Comparison of ENCODE assay signal across 21 cellular contexts in genomic region chr2:235996419-235996818, GRCh38.
"Had no signal": no experiment of that assay in that cellular context is flagged by ENCODE, and none has a peak within 500 bp of the region (broad histone marks: within the 10 kb centered on the region; RNA-seq: fewer than 3 reads in every experiment).

No MANE protein-coding gene starts in this region.

- DNase-seq: activated CD4-positive, alpha-beta T cell treated with anti-CD3 and anti-CD28 coated beads for 36 hours; activated CD4-positive, CD25-positive, alpha-beta regulatory T cell; activated CD8-positive, alpha-beta T cell treated with anti-CD3 and anti-CD28 coated beads, Interleukin-2, amount 10 ng/mL, durations not matched to agents 7 days and 5 days; activated effector memory CD4-positive, alpha-beta T cell treated with Interleukin-2 at 50 U/mL for 16 hours; activated naive CD4-positive, alpha-beta T cell treated with Interleukin-2 at 50 U/mL for 16 hours; activated naive CD8-positive, alpha-beta T cell treated with anti-CD3 and anti-CD28 coated beads for 36 hours; adrenal gland; aorta; body of pancreas; colonic mucosa; effector CD8-positive, alpha-beta T cell; esophagus squamous epithelium; foreskin melanocyte; mammary epithelial cell; stimulated activated CD4-positive, alpha-beta T cell treated with anti-CD3 and anti-CD28 coated beads, Interleukin-4, amount 100 ng/mL, for 24 hours; uterus had no signal

- H3K36me3 Mint-ChIP-seq: activated naive CD8-positive, alpha-beta T cell treated with anti-CD3 and anti-CD28 coated beads for 36 hours; stimulated activated effector memory CD8-positive, alpha-beta T cell treated with anti-CD3 and anti-CD28 coated beads, Interleukin-12 subunit alpha, Interleukin-12 subunit beta, amount 100 ng/mL, for 72 hours had no signal

- H3K27ac Mint-ChIP-seq: activated CD4-positive, alpha-beta T cell treated with anti-CD3 and anti-CD28 coated beads for 36 hours; activated CD8-positive, alpha-beta T cell treated with anti-CD3 and anti-CD28 coated beads, Interleukin-2, amount 10 ng/mL, durations not matched to agents 7 days and 5 days; activated naive CD8-positive, alpha-beta T cell treated with anti-CD3 and anti-CD28 coated beads for 36 hours; nephron; stimulated activated effector memory CD8-positive, alpha-beta T cell treated with anti-CD3 and anti-CD28 coated beads, Interleukin-12 subunit alpha, Interleukin-12 subunit beta, amount 100 ng/mL, for 72 hours; stimulated activated naive CD8-positive, alpha-beta T cell treated with anti-CD3 and anti-CD28 coated beads, Interleukin-15, Interleukin-2, amounts not matched to agents 100 ng/mL and 50 ng/mL, for 24 hours; type B pancreatic cell had no signal

- H3K27me3 Mint-ChIP-seq: activated naive CD8-positive, alpha-beta T cell treated with anti-CD3 and anti-CD28 coated beads for 36 hours; type B pancreatic cell had no signal

- H3K4me3 Mint-ChIP-seq: activated CD4-positive, alpha-beta T cell treated with anti-CD3 and anti-CD28 coated beads for 36 hours; activated CD8-positive, alpha-beta T cell treated with anti-CD3 and anti-CD28 coated beads, Interleukin-2, amount 10 ng/mL, durations not matched to agents 7 days and 5 days; activated naive CD8-positive, alpha-beta T cell treated with anti-CD3 and anti-CD28 coated beads for 36 hours; nephron; stimulated activated effector memory CD8-positive, alpha-beta T cell treated with anti-CD3 and anti-CD28 coated beads, Interleukin-12 subunit alpha, Interleukin-12 subunit beta, amount 100 ng/mL, for 72 hours; stimulated activated naive CD8-positive, alpha-beta T cell treated with anti-CD3 and anti-CD28 coated beads, Interleukin-15, Interleukin-2, amounts not matched to agents 100 ng/mL and 50 ng/mL, for 24 hours; type B pancreatic cell had no signal

- ATAC-seq: activated CD4-positive, alpha-beta T cell treated with anti-CD3 and anti-CD28 coated beads for 36 hours; activated CD8-positive, alpha-beta T cell treated with anti-CD3 and anti-CD28 coated beads, Interleukin-2, amount 10 ng/mL, durations not matched to agents 7 days and 5 days; body of pancreas; sciatic nerve; stimulated activated effector memory CD8-positive, alpha-beta T cell treated with anti-CD3 and anti-CD28 coated beads, Interleukin-12 subunit alpha, Interleukin-12 subunit beta, amount 100 ng/mL, for 72 hours had no signal

- H3K9me3 Mint-ChIP-seq: activated naive CD8-positive, alpha-beta T cell treated with anti-CD3 and anti-CD28 coated beads for 36 hours; nephron; stimulated activated effector memory CD8-positive, alpha-beta T cell treated with anti-CD3 and anti-CD28 coated beads, Interleukin-12 subunit alpha, Interleukin-12 subunit beta, amount 100 ng/mL, for 72 hours; type B pancreatic cell had no signal

- H3K4me1 Mint-ChIP-seq: activated CD4-positive, alpha-beta T cell treated with anti-CD3 and anti-CD28 coated beads for 36 hours; activated naive CD8-positive, alpha-beta T cell treated with anti-CD3 and anti-CD28 coated beads for 36 hours; nephron had no signal
